9 cellular contexts compared by ENCODE assay signal in genomic region chr18:35176925-35177324, GRCh38.
"Had no signal": no experiment of that assay in that cellular context is flagged by ENCODE, and none has a peak within 500 bp of the region (broad histone marks: within the 10 kb centered on the region; RNA-seq: fewer than 3 reads in every experiment).

No MANE protein-coding gene starts in this region.

- H3K4me2 ChIP-seq: GM23338 had no signal

- FAIRE-seq: H1, H54, HepG2 had no signal

- DNase-seq: H9, HCEC 1CT, HFFc6, KG1 had no signal

- ATAC-seq: GM23338, HepG2 had no signal

- H3K4me3 ChIP-seq: GM23338 had no signal

- H2AFZ ChIP-seq: GM23338 had no signal

- H3K27ac ChIP-seq: HL-60 had no signal
